8 cellular contexts compared by ENCODE assay signal in the genomic region with DNA sequence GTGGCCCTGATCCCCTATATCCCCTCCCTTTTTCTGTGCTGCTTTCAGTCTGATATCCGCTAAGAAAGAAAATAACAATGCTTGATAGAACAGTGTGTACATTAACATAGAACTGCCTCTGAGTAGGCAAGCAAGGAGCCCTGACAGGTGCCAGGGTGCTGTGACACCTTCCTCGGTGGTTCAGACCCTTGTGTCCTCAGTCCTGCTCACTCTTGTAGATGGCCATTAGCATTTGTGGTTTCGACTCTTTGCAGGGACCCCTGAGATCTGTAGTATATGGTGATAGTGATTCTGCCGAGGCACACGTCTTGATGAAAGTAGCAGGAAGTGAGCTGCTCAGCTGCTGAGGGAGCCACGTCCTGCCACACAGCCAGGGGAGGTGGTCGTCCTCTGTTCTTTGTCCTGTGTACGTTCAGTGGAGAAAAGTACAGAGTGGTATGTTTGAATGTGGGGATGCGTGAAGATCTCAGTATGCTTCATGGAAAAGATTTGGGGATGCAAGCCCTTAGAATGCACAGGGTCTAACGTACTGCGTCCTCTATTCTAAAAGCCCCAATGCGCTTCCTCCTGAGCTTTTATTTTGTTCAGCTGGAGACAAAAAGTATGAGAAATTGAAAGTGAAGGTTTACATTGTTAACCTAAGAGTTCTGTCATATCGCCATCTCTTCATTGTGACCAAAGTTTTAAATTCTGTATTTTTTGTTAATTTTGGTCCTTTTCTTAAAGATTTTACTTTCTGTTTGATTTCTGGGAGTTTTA. TPM values are rescaled to one million over a fixed set of nuclear protein-coding genes. Genes with fewer than 3 reads are reported as not detected.
DNase-seq lines count a peak whose midpoint lies in the region; ATAC-seq, FAIRE-seq and TF ChIP-seq lines count a peak whose summit lies in the region.

No MANE protein-coding gene starts in this region.

- no peaks in the 10 kb centered on the region for H3K36me3 ChIP-seq in kidney (ENCODE audit: control insufficient read depth in 1 of 2, insufficient read depth in 2 of 2, low read length in 2 of 2)

- peak overlapping the region; percentile 14 for H3K4me3 ChIP-seq in GM12875 (ENCODE audit: low read depth, low read length)
- peak overlapping the region; percentile 26 for H3K4me3 ChIP-seq in mononuclear cell (ENCODE audit: low read length)
- peak overlapping the region in 1 of 2 donors; percentile 20 for H3K4me3 ChIP-seq in kidney (ENCODE audit: low read length in 2 of 2)

- no peaks in the 10 kb centered on the region for H3K9me3 ChIP-seq in mononuclear cell (ENCODE audit: low read depth, low read length)
- H3K9me3 ChIP-seq in kidney (ENCODE audit: control insufficient read depth in 1 of 2, low read length in 2 of 2), result no peaks in the 10 kb centered on the region

- intact Hi-C loops in kidney (cut with DNase I), result no loop called here

- peaks cover 41% of the 10 kb centered on the region for H3K4me1 Mint-ChIP-seq in activated CD4-positive, alpha-beta T cell treated with anti-CD3 and anti-CD28 coated beads, Interleukin-2, amount 10 ng/mL, durations not matched to agents 7 days and 5 days

- no peak overlapping the region for H3K27ac ChIP-seq in kidney (ENCODE audit: low read depth in 2 of 2, low read length in 2 of 2)

- H3K4me3 Mint-ChIP-seq in activated CD4-positive, alpha-beta T cell treated with anti-CD3 and anti-CD28 coated beads, Interleukin-2, amount 10 ng/mL, durations not matched to agents 7 days and 5 days, result peak overlapping the region; percentile 78

- H3K27me3 ChIP-seq in mononuclear cell (ENCODE audit: insufficient read depth, low read length), result no peaks in the 10 kb centered on the region

- H3K36me3 Mint-ChIP-seq in activated CD4-positive, alpha-beta T cell treated with anti-CD3 and anti-CD28 coated beads, Interleukin-2, amount 10 ng/mL, durations not matched to agents 7 days and 5 days (ENCODE audit: low read depth), result peaks cover 15% of the 10 kb centered on the region

- POLR2A ChIA-PET in activated CD4-positive, alpha-beta T cell treated with anti-CD3 and anti-CD28 coated beads, Interleukin-2, amount 10 ng/mL, durations not matched to agents 7 days and 5 days (lab: Charles Lee), result interaction anchor here (1.1 to 1.6 kb wide), 2 partner anchors 28 to 35 kb away, joined by 4 to 7 read pairs; a partner anchor contains a TSS

- peaks cover 31% of the 10 kb centered on the region for H3K4me1 ChIP-seq in mononuclear cell (ENCODE audit: insufficient read depth, low read length)
- peaks cover 0 to 7% of the 10 kb centered on the region in 2 donors for H3K4me1 ChIP-seq in kidney (ENCODE audit: control insufficient read depth in 1 of 2, insufficient read depth in 1 of 2, low read depth in 1 of 2, low read length in 2 of 2)

- peak; percentile 65 for ATAC-seq in GM21786 (IDR thresholded peaks at IDR 0.05; ENCODE audit: unreplicated experiment)

- CTCF ChIA-PET in activated CD4-positive, alpha-beta T cell treated with anti-CD3 and anti-CD28 coated beads, Interleukin-2, amount 10 ng/mL, durations not matched to agents 7 days and 5 days (lab: Charles Lee), result interaction anchor here (0.6 to 7.5 kb wide), 11 partner anchors 9 to 286 kb away, joined by 3 to 50 read pairs (median 4); a partner anchor contains a TSS

- no peaks in the 10 kb centered on the region for H3K27me3 Mint-ChIP-seq in activated CD4-positive, alpha-beta T cell treated with anti-CD3 and anti-CD28 coated beads, Interleukin-2, amount 10 ng/mL, durations not matched to agents 7 days and 5 days

- TF ChIP-seq CTCF in GM12875 (IDR thresholded peaks at IDR 0.05; ENCODE audit: borderline replicate concordance, insufficient read depth, low read depth, low read length) (no peak), kidney (IDR thresholded peaks at IDR 0.05; ENCODE audit: borderline replicate concordance, extremely low read depth, insufficient read depth) (no peak)

- H3K27ac Mint-ChIP-seq in activated CD4-positive, alpha-beta T cell treated with anti-CD3 and anti-CD28 coated beads, Interleukin-2, amount 10 ng/mL, durations not matched to agents 7 days and 5 days, result peak overlapping the region; percentile 98

- DNase-seq in activated CD4-positive, alpha-beta T cell treated with anti-CD3 and anti-CD28 coated beads, Interleukin-2, amount 10 ng/mL, durations not matched to agents 7 days and 5 days, result peak; percentile 58
- DNase-seq in SKM-1 (lab: John Stamatoyannopoulos, UW; ENCODE audit: unreplicated experiment) (no peak), NCI-H2196 treated with DMSO at 0.1 percent for 48 hours (lab: John Stamatoyannopoulos, UW; ENCODE audit: unreplicated experiment) (no peak), frontal cortex (ENCODE audit: low spot score in 2 of 2) (no peak), kidney (no peak)

- H3K9me3 Mint-ChIP-seq in activated CD4-positive, alpha-beta T cell treated with anti-CD3 and anti-CD28 coated beads, Interleukin-2, amount 10 ng/mL, durations not matched to agents 7 days and 5 days, result no peaks in the 10 kb centered on the region

- no peak for FAIRE-seq in frontal cortex (lab: Jason Lieb, UNC)
- no peak for FAIRE-seq in kidney (lab: Jason Lieb, UNC)

- H3K9ac ChIP-seq in kidney (ENCODE audit: low read length in 2 of 2), result no peak overlapping the region

RNA-seq across cellular contexts. Expression of a gene that starts 35.4 kb away (rescaled TPM):
- total RNA-seq in activated CD4-positive, alpha-beta T cell treated with anti-CD3 and anti-CD28 coated beads, Interleukin-2, amount 10 ng/mL, durations not matched to agents 7 days and 5 days, result 10 to 100 TPM; 11.9 to 12.1 TPM
- total RNA-seq in mononuclear cell, result 19.8 TPM
- 48.9 TPM for total RNA-seq in frontal cortex
- 11.9 TPM for total RNA-seq in kidney
- 5.4 TPM for polyA plus RNA-seq in kidney (ENCODE audit: insufficient read depth, low read depth, low replicate concordance)
